ENCODE assay signal across 18 cellular contexts in genomic region chr19:18362934-18363542, GRCh38. TPM values are rescaled to one million over a fixed set of nuclear protein-coding genes. Genes with fewer than 3 reads are reported as not detected.
A peak's percentile ranks its signal among the peaks of the same experiment; 100 is the strongest.
DNase-seq lines count a peak whose midpoint lies in the region; TF ChIP-seq lines count a peak whose summit lies in the region.
"Had no signal": no experiment of that assay in that cellular context is flagged by ENCODE, and none has a peak within 500 bp of the region (broad histone marks: within the 10 kb centered on the region; RNA-seq: fewer than 3 reads in every experiment).

No MANE protein-coding gene starts in this region.

- H3K23ac ChIP-seq in mesenchymal stem cell (ENCODE audit: low read length in 2 of 2) = peak overlapping the region in 1 of 2 experiments; percentile 72

- no peaks in the 10 kb centered on the region for H3K27me3 ChIP-seq in A673 (replicated peaks; ENCODE audit: insufficient read depth, low read depth, low read length, poor library complexity)
- H3K27me3 ChIP-seq in SJCRH30 = no peaks in the 10 kb centered on the region
- H3K27me3 ChIP-seq in mesenchymal stem cell (ENCODE audit: control insufficient read depth in 1 of 2, insufficient read depth in 1 of 2, low read length in 2 of 2) = no peaks in the 10 kb centered on the region

- 98% methylated on average over 16 of the region's 17 CpGs for WGBS in mesenchymal stem cell

- no peaks in the 10 kb centered on the region for H3K36me3 ChIP-seq in A673 (ENCODE audit: insufficient read depth, low read length, poor library complexity, severe bottlenecking)
- no peaks in the 10 kb centered on the region for H3K36me3 ChIP-seq in SJCRH30
- peaks cover 41 to 52% of the 10 kb centered on the region in 2 experiments for H3K36me3 ChIP-seq in mesenchymal stem cell (ENCODE audit: control insufficient read depth in 1 of 2, insufficient read depth in 2 of 2, low read depth in 1 of 2, low read length in 2 of 2)

- CTCF ChIA-PET in A673 (lab: Charles Lee) = no interaction called here

- no peak for TF ChIP-seq POLR2A in erythroblast (IDR thresholded peaks at IDR 0.05; ENCODE audit: low read length)

- H3K18ac ChIP-seq in mesenchymal stem cell (ENCODE audit: low read depth in 1 of 2, low read length in 2 of 2) = peak overlapping the region; percentile 93 to 95

- H3K9me3 ChIP-seq in A673 (ENCODE audit: low read depth, low read length, poor library complexity, severe bottlenecking) (no peaks in the 10 kb centered on the region), SJCRH30 (replicated peaks) (no peaks in the 10 kb centered on the region), mesenchymal stem cell (ENCODE audit: control insufficient read depth, low read length) (no peaks in the 10 kb centered on the region)

- H2BK5ac ChIP-seq in mesenchymal stem cell (ENCODE audit: low read depth, low read length, poor library complexity, severe bottlenecking) = no peak overlapping the region

- peak overlapping the region; percentile 31 to 89 for H3K4ac ChIP-seq in mesenchymal stem cell (ENCODE audit: low read depth in 1 of 2, low read length in 2 of 2)

- intact Hi-C loops in A673 (cut with micrococcal nuclease; ENCODE audit: unreplicated experiment) = no loop called here

- peaks cover 11% of the 10 kb centered on the region for H3K79me1 ChIP-seq in mesenchymal stem cell (replicated peaks; ENCODE audit: low read length, poor library complexity, severe bottlenecking)

- peaks cover 26% of the 10 kb centered on the region for H3K4me1 ChIP-seq in A673 (ENCODE audit: insufficient read depth, low read length, poor library complexity, severe bottlenecking)
- peaks cover 31% of the 10 kb centered on the region for H3K4me1 ChIP-seq in SJCRH30
- peaks cover 16% of the 10 kb centered on the region for H3K4me1 ChIP-seq in mesenchymal stem cell (ENCODE audit: control insufficient read depth, insufficient read depth, low read depth, low read length)

- H4K8ac ChIP-seq in mesenchymal stem cell (ENCODE audit: low read length) = peak overlapping the region; percentile 92

- peak overlapping the region; percentile 47 for H4K91ac ChIP-seq in mesenchymal stem cell (ENCODE audit: low read length)

- POLR2A ChIA-PET in A673 (lab: Charles Lee; ENCODE audit: low non-redundant PET) = no interaction called here

- no peak for TF ChIP-seq CTCF in A673 (conservative IDR thresholded peaks at IDR 0.05; ENCODE audit: low read depth, low read length)

- peak overlapping the region; percentile 63 to 99 for H2BK12ac ChIP-seq in mesenchymal stem cell (ENCODE audit: low read length in 2 of 2)

- H3K4me3 ChIP-seq in A673 (ENCODE audit: low read depth, low read length, poor library complexity, severe bottlenecking) = no peak overlapping the region
- H3K4me3 ChIP-seq in SJCRH30 = no peak overlapping the region
- no peak overlapping the region for H3K4me3 ChIP-seq in mesenchymal stem cell (ENCODE audit: insufficient read depth in 1 of 2, low read depth in 1 of 2, low read length in 2 of 2)

- H3K27ac ChIP-seq in A673 (ENCODE audit: low read depth, low read length, poor library complexity, severe bottlenecking) (peak overlapping the region; percentile 94), SJCRH30 (peak overlapping the region; percentile 98), mesenchymal stem cell (ENCODE audit: low read length, poor library complexity, severe bottlenecking) (peak overlapping the region; percentile 100)

- no peak overlapping the region for H3K4me2 ChIP-seq in mesenchymal stem cell (ENCODE audit: low read length, poor library complexity, severe bottlenecking)

- peak overlapping the region; percentile 96 for H2BK120ac ChIP-seq in mesenchymal stem cell (ENCODE audit: low read depth, low read length)

- H3K9ac ChIP-seq in mesenchymal stem cell (ENCODE audit: low read length) = no peak overlapping the region

- H3K14ac ChIP-seq in mesenchymal stem cell (ENCODE audit: low read length in 2 of 2) = peak overlapping the region in 1 of 2 experiments; percentile 23

- BruUV-seq in A673 (replicated peaks; lab: Mats Ljungman, UMichigan) = no TSS peak

- H2AFZ ChIP-seq in mesenchymal stem cell (ENCODE audit: low read depth, low read length) = no peak overlapping the region

- DNase-seq in A673 (ENCODE audit: low spot score) = no peak
- no peak for DNase-seq in SJCRH30
- DNase-seq in mesenchymal stem cell = no peak
- no peak for DNase-seq in activated gamma-delta T cell (lab: John Stamatoyannopoulos, UW)
- no peak for DNase-seq in erythroblast (lab: John Stamatoyannopoulos, UW)
- DNase-seq in GM03348 (ENCODE audit: low spot score) = no peak
- DNase-seq: activated CD4-positive, alpha-beta T cell treated with anti-CD3 and anti-CD28 coated beads, Interleukin-2, amount 50 U/mL, for 4 hours; activated effector memory CD4-positive, alpha-beta T cell treated with anti-CD3 and anti-CD28 coated beads, Interleukin-2, amount 50 U/mL, for 16 hours; DMS53; effector memory CD4-positive, alpha-beta T cell; foreskin fibroblast; NCI-H1048; posterior cingulate gyrus; SIG-M5; stimulated activated CD4-positive, alpha-beta T cell treated with anti-CD3 and anti-CD28 coated beads, Interleukin-15, amount 100 ng/mL, for 24 hours had no signal

- peak overlapping the region; percentile 41 for H2AK5ac ChIP-seq in mesenchymal stem cell (ENCODE audit: low read length, severe bottlenecking)

- peak overlapping the region; percentile 44 for H2BK15ac ChIP-seq in mesenchymal stem cell (ENCODE audit: low read depth, poor library complexity, severe bottlenecking)

RNA-seq across cellular contexts. Expression of gene PGPEP1, which starts 22.6 kb away (rescaled TPM):
- 15.8 and 23.0 TPM in 2 replicates for total RNA-seq in A673 (2021)
- total RNA-seq in SJCRH30 (2014; rRNA removed; shearing (Covaris generic)) = 8.7 and 11.7 TPM in 2 replicates
- polyA plus RNA-seq in mesenchymal stem cell (2013, experiment 1 of 2) = 69.3 TPM
- 64.4 TPM for polyA plus RNA-seq in mesenchymal stem cell (2013, experiment 2 of 2)

RNA-seq across cellular contexts. Expression of gene GDF15, which starts 22.9 kb away (rescaled TPM):
- total RNA-seq in A673 (2021) = 4.0 and 4.7 TPM in 2 replicates
- total RNA-seq in SJCRH30 (2014; rRNA removed; shearing (Covaris generic)) = 17.5 and 27.1 TPM in 2 replicates
- 355 TPM for polyA plus RNA-seq in mesenchymal stem cell (2013, experiment 1 of 2)
- 348 TPM for polyA plus RNA-seq in mesenchymal stem cell (2013, experiment 2 of 2)
- total RNA-seq: mononuclear cell had no signal

RNA-seq across cellular contexts. Expression of gene LRRC25, which starts 34.4 kb away (rescaled TPM):
- total RNA-seq in A673 (2021) = not detected in 2 replicates
- not detected in 2 replicates for total RNA-seq in SJCRH30 (2014; rRNA removed; shearing (Covaris generic))
- polyA plus RNA-seq in mesenchymal stem cell (2013, experiment 1 of 2) = 1.0 TPM
- 1.1 TPM for polyA plus RNA-seq in mesenchymal stem cell (2013, experiment 2 of 2)
- total RNA-seq: bronchial epithelial cell, HT1080 had no signal

RNA-seq across cellular contexts. Expression of gene LSM4, which starts 40.2 kb away (rescaled TPM):
- 252 and 262 TPM in 2 replicates for total RNA-seq in A673 (2021)
- 378 and 427 TPM in 2 replicates for total RNA-seq in SJCRH30 (2014; rRNA removed; shearing (Covaris generic))
- 97.6 TPM for polyA plus RNA-seq in mesenchymal stem cell (2013, experiment 1 of 2)
- 98.6 TPM for polyA plus RNA-seq in mesenchymal stem cell (2013, experiment 2 of 2)

RNA-seq across cellular contexts. Expression of gene SSBP4, which starts 56.2 kb away (rescaled TPM):
- total RNA-seq in A673 (2021) = 242 and 248 TPM in 2 replicates
- total RNA-seq in SJCRH30 (2014; rRNA removed; shearing (Covaris generic)) = 63.0 and 73.0 TPM in 2 replicates
- polyA plus RNA-seq in mesenchymal stem cell (2013, experiment 1 of 2) = 88.5 TPM
- polyA plus RNA-seq in mesenchymal stem cell (2013, experiment 2 of 2) = 97.4 TPM
